3 cellular contexts compared by ENCODE assay signal in the genomic region with DNA sequence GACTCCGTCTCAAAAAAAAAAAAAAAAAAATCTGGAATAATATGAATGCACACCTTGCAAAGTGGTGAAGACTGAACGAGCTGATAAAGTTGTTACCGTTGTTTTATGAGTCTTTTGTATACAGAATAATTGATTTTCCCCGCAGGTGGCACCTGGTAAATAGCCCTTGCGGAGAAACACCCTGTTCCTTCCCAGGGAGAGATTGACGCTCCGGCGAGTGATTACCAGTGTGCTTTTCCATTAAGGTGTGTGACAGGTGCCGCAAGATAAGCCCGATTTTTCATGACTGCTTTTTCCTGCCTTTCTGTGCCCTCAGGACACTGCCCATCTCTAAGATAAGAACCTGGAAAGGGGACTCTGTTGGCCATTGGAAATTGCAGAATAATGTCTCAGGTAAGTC.
TF ChIP-seq lines count a peak whose summit lies in the region.

No MANE protein-coding gene starts in this region.

TF ChIP-seq in liver, 16 proteins besides CTCF, POLR2A, EP300 and RAD21:
- no peak for TF ChIP-seq FOXA2 (IDR thresholded peaks at IDR 0.05)
- TF ChIP-seq, protein P1, sequence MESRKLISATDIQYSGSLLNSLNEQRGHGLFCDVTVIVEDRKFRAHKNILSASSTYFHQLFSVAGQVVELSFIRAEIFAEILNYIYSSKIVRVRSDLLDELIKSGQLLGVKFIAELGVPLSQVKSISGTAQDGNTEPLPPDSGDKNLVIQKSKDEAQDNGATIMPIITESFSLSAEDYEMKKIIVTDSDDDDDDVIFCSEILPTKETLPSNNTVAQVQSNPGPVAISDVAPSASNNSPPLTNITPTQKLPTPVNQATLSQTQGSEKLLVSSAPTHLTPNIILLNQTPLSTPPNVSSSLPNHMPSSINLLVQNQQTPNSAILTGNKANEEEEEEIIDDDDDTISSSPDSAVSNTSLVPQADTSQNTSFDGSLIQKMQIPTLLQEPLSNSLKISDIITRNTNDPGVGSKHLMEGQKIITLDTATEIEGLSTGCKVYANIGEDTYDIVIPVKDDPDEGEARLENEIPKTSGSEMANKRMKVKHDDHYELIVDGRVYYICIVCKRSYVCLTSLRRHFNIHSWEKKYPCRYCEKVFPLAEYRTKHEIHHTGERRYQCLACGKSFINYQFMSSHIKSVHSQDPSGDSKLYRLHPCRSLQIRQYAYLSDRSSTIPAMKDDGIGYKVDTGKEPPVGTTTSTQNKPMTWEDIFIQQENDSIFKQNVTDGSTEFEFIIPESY (IDR thresholded peaks at IDR 0.05): no peak
- no peak for TF ChIP-seq RXRA (IDR thresholded peaks at IDR 0.05)
- no peak for TF ChIP-seq NR2F2 (IDR thresholded peaks at IDR 0.05)
- no peak for TF ChIP-seq JUND (IDR thresholded peaks at IDR 0.05)
- TF ChIP-seq YY1 (IDR thresholded peaks at IDR 0.05): no peak
- TF ChIP-seq, protein P2, sequence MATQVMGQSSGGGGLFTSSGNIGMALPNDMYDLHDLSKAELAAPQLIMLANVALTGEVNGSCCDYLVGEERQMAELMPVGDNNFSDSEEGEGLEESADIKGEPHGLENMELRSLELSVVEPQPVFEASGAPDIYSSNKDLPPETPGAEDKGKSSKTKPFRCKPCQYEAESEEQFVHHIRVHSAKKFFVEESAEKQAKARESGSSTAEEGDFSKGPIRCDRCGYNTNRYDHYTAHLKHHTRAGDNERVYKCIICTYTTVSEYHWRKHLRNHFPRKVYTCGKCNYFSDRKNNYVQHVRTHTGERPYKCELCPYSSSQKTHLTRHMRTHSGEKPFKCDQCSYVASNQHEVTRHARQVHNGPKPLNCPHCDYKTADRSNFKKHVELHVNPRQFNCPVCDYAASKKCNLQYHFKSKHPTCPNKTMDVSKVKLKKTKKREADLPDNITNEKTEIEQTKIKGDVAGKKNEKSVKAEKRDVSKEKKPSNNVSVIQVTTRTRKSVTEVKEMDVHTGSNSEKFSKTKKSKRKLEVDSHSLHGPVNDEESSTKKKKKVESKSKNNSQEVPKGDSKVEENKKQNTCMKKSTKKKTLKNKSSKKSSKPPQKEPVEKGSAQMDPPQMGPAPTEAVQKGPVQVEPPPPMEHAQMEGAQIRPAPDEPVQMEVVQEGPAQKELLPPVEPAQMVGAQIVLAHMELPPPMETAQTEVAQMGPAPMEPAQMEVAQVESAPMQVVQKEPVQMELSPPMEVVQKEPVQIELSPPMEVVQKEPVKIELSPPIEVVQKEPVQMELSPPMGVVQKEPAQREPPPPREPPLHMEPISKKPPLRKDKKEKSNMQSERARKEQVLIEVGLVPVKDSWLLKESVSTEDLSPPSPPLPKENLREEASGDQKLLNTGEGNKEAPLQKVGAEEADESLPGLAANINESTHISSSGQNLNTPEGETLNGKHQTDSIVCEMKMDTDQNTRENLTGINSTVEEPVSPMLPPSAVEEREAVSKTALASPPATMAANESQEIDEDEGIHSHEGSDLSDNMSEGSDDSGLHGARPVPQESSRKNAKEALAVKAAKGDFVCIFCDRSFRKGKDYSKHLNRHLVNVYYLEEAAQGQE (IDR thresholded peaks at IDR 0.05): no peak
- TF ChIP-seq GABPA (IDR thresholded peaks at IDR 0.05 in 1 of 2, conservative IDR thresholded peaks at IDR 0.05 in 1 of 2): no peak
- TF ChIP-seq EGR1 (IDR thresholded peaks at IDR 0.05; ENCODE audit: low read depth in 2 of 2): no peak
- TF ChIP-seq, protein P3, sequence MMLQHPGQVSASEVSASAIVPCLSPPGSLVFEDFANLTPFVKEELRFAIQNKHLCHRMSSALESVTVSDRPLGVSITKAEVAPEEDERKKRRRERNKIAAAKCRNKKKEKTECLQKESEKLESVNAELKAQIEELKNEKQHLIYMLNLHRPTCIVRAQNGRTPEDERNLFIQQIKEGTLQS (IDR thresholded peaks at IDR 0.05): no peak
- no peak for TF ChIP-seq HNF4A (conservative IDR thresholded peaks at IDR 0.05)
- no peak for TF ChIP-seq SP1 (IDR thresholded peaks at IDR 0.05)
- TF ChIP-seq FOXA1 (IDR thresholded peaks at IDR 0.05): no peak
- no peak for TF ChIP-seq TAF1 (conservative IDR thresholded peaks at IDR 0.05)

TF ChIP-seq in HepG2, 621 proteins besides CTCF, POLR2A, EP300 and RAD21:
- TF ChIP-seq ZNF317 (CRISPR knock-in tag; IDR thresholded peaks at IDR 0.05): no peak
- no peak for TF ChIP-seq POLR2AphosphoS5 (IDR thresholded peaks at IDR 0.05; ENCODE audit: low read depth, low read length)
- no peak for TF ChIP-seq MTA3 (CRISPR knock-in tag; IDR thresholded peaks at IDR 0.05)
- no peak for TF ChIP-seq MED8 (CRISPR knock-in tag; IDR thresholded peaks at IDR 0.05; ENCODE audit: insufficient replicate concordance)
- TF ChIP-seq, protein P4, sequence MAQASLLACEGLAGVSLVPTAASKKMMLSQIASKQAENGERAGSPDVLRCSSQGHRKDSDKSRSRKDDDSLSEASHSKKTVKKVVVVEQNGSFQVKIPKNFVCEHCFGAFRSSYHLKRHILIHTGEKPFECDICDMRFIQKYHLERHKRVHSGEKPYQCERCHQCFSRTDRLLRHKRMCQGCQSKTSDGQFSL (CRISPR knock-in tag; IDR thresholded peaks at IDR 0.05): no peak
- TF ChIP-seq JARID2 (CRISPR knock-in tag; IDR thresholded peaks at IDR 0.05; ENCODE audit: insufficient replicate concordance): no peak
- no peak for TF ChIP-seq TP53 (CRISPR knock-in tag; conservative IDR thresholded peaks at IDR 0.05)
- TF ChIP-seq NFIB (CRISPR knock-in tag; IDR thresholded peaks at IDR 0.05; ENCODE audit: borderline replicate concordance): no peak

TF ChIP-seq in GM12878, 131 proteins besides CTCF, POLR2A, EP300 and RAD21:
- TF ChIP-seq SUZ12 (IDR thresholded peaks at IDR 0.05; ENCODE audit: unreplicated experiment) (no peak), ESRRA (IDR thresholded peaks at IDR 0.05; ENCODE audit: low read length) (no peak), SREBF1 (IDR thresholded peaks at IDR 0.05; ENCODE audit: low read length) (no peak), CREM (IDR thresholded peaks at IDR 0.05; ENCODE audit: low read depth) (no peak), CBX3 (IDR thresholded peaks at IDR 0.05; ENCODE audit: borderline replicate concordance, low read depth) (no peak), MEF2B (IDR thresholded peaks at IDR 0.05; ENCODE audit: partially characterized antibody, poor library complexity, severe bottlenecking) (no peak), CHD2 (IDR thresholded peaks at IDR 0.05; ENCODE audit: borderline replicate concordance, low read depth, low read length) (no peak), RB1 (IDR thresholded peaks at IDR 0.05; ENCODE audit: borderline replicate concordance) (no peak), GATAD2B (conservative IDR thresholded peaks at IDR 0.05; ENCODE audit: low read depth) (no peak), SIN3A (IDR thresholded peaks at IDR 0.05; ENCODE audit: low read depth, low read length) (no peak), TCF3 (IDR thresholded peaks at IDR 0.05; ENCODE audit: borderline replicate concordance, insufficient read depth, low read depth, low read length) (no peak), CHD4 (IDR thresholded peaks at IDR 0.05) (no peak)
- TF ChIP-seq, protein P5, sequence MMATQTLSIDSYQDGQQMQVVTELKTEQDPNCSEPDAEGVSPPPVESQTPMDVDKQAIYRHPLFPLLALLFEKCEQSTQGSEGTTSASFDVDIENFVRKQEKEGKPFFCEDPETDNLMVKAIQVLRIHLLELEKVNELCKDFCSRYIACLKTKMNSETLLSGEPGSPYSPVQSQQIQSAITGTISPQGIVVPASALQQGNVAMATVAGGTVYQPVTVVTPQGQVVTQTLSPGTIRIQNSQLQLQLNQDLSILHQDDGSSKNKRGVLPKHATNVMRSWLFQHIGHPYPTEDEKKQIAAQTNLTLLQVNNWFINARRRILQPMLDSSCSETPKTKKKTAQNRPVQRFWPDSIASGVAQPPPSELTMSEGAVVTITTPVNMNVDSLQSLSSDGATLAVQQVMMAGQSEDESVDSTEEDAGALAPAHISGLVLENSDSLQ (IDR thresholded peaks at IDR 0.05): no peak
- TF ChIP-seq, protein P6, sequence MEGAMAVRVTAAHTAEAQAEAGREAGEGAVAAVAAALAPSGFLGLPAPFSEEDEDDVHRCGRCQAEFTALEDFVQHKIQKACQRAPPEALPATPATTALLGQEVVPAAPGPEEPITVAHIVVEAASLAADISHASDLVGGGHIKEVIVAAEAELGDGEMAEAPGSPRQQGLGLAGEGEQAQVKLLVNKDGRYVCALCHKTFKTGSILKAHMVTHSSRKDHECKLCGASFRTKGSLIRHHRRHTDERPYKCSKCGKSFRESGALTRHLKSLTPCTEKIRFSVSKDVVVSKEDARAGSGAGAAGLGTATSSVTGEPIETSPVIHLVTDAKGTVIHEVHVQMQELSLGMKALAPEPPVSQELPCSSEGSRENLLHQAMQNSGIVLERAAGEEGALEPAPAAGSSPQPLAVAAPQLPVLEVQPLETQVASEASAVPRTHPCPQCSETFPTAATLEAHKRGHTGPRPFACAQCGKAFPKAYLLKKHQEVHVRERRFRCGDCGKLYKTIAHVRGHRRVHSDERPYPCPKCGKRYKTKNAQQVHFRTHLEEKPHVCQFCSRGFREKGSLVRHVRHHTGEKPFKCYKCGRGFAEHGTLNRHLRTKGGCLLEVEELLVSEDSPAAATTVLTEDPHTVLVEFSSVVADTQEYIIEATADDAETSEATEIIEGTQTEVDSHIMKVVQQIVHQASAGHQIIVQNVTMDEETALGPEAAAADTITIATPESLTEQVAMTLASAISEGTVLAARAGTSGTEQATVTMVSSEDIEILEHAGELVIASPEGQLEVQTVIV (IDR thresholded peaks at IDR 0.05; ENCODE audit: borderline replicate concordance, partially characterized antibody): no peak
